Comparison of ENCODE assay signal across 2 cellular contexts in the genomic region with DNA sequence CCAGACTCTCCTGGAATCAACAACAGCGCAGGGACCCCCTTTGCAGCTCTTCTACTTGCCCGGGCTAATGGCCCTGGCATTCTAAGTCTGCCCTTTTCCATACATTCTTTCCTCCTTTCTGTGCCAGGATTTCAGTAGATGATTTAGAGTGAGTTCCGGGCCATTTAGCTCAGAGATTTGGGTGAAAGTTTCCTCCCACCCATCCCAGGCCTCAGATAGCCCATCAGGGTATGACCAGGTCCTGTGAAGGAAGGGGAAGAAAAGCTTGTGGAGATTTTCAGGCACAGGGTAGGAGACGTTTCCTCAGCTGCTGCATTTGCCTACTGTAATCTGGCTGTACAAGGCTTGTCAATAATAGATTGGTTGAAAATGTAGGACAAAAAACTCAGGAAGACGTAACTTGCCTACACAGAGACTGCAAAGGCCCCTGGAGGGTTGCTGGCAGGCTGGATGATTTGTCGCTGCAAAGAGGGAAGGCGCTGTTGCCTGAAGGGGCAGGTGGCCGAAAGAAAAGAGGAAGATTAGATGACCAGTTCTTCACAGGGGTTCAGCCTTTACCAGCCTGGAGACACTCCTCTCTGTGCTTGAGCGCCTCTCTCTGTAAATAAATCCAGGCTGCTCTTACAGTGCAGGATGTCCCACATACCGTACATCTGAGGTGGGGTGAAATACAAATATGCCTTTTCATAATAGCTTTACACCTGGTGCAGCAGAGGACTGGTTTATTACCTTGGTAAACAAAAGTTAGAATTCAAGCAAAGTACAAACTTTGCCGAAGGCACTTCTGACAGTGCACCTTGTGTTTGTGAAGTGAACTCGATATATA.
TF ChIP-seq lines count a peak whose summit lies in the region.

No MANE protein-coding gene starts in this region.

TF ChIP-seq in GM12878, 131 proteins besides CTCF, POLR2A, EP300 and RAD21 (continued from another document):
- TF ChIP-seq CHD4 (IDR thresholded peaks at IDR 0.05) (no peak), SREBF1 (IDR thresholded peaks at IDR 0.05; ENCODE audit: low read length) (no peak), SKIL (IDR thresholded peaks at IDR 0.05; ENCODE audit: low read depth, poor library complexity, severe bottlenecking) (no peak), IRF4 (IDR thresholded peaks at IDR 0.05; ENCODE audit: low read depth, low read length) (no peak)
- TF ChIP-seq, protein P1, sequence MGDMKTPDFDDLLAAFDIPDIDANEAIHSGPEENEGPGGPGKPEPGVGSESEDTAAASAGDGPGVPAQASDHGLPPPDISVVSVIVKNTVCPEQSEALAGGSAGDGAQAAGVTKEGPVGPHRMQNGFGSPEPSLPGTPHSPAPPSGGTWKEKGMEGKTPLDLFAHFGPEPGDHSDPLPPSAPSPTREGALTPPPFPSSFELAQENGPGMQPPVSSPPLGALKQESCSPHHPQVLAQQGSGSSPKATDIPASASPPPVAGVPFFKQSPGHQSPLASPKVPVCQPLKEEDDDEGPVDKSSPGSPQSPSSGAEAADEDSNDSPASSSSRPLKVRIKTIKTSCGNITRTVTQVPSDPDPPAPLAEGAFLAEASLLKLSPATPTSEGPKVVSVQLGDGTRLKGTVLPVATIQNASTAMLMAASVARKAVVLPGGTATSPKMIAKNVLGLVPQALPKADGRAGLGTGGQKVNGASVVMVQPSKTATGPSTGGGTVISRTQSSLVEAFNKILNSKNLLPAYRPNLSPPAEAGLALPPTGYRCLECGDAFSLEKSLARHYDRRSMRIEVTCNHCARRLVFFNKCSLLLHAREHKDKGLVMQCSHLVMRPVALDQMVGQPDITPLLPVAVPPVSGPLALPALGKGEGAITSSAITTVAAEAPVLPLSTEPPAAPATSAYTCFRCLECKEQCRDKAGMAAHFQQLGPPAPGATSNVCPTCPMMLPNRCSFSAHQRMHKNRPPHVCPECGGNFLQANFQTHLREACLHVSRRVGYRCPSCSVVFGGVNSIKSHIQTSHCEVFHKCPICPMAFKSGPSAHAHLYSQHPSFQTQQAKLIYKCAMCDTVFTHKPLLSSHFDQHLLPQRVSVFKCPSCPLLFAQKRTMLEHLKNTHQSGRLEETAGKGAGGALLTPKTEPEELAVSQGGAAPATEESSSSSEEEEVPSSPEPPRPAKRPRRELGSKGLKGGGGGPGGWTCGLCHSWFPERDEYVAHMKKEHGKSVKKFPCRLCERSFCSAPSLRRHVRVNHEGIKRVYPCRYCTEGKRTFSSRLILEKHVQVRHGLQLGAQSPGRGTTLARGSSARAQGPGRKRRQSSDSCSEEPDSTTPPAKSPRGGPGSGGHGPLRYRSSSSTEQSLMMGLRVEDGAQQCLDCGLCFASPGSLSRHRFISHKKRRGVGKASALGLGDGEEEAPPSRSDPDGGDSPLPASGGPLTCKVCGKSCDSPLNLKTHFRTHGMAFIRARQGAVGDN (IDR thresholded peaks at IDR 0.05): no peak
- TF ChIP-seq, protein P2, sequence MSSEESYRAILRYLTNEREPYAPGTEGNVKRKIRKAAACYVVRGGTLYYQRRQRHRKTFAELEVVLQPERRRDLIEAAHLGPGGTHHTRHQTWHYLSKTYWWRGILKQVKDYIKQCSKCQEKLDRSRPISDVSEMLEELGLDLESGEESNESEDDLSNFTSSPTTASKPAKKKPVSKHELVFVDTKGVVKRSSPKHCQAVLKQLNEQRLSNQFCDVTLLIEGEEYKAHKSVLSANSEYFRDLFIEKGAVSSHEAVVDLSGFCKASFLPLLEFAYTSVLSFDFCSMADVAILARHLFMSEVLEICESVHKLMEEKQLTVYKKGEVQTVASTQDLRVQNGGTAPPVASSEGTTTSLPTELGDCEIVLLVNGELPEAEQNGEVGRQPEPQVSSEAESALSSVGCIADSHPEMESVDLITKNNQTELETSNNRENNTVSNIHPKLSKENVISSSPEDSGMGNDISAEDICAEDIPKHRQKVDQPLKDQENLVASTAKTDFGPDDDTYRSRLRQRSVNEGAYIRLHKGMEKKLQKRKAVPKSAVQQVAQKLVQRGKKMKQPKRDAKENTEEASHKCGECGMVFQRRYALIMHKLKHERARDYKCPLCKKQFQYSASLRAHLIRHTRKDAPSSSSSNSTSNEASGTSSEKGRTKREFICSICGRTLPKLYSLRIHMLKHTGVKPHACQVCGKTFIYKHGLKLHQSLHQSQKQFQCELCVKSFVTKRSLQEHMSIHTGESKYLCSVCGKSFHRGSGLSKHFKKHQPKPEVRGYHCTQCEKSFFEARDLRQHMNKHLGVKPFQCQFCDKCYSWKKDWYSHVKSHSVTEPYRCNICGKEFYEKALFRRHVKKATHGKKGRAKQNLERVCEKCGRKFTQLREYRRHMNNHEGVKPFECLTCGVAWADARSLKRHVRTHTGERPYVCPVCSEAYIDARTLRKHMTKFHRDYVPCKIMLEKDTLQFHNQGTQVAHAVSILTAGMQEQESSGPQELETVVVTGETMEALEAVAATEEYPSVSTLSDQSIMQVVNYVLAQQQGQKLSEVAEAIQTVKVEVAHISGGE (CRISPR knock-in tag; IDR thresholded peaks at IDR 0.05): no peak

TF ChIP-seq in HepG2, 621 proteins besides CTCF, POLR2A, EP300 and RAD21 (continued from another document and continues in another):
- TF ChIP-seq MED1 (CRISPR knock-in tag; IDR thresholded peaks at IDR 0.05) (0 out of 2 replicates have a peak, but pooled peaks have one; percentile 21), PITX1 (CRISPR knock-in tag; IDR thresholded peaks at IDR 0.05) (peak; percentile 38; the same call in 1 of the 2 replicates), NR2F2 (IDR thresholded peaks at IDR 0.05; ENCODE audit: borderline replicate concordance, low read depth) (peak; percentile 22; the same call in 1 of the 2 replicates), ZNF263 (CRISPR knock-in tag; IDR thresholded peaks at IDR 0.05) (no peak), CENPT (CRISPR knock-in tag; IDR thresholded peaks at IDR 0.05; ENCODE audit: low read depth) (no peak), HDAC2 (CRISPR knock-in tag; IDR thresholded peaks at IDR 0.05) (peak; percentile 71), ZNF343 (CRISPR knock-in tag; IDR thresholded peaks at IDR 0.05) (peak; percentile 52; the same call in 1 of the 2 replicates), SOX5 (CRISPR knock-in tag; IDR thresholded peaks at IDR 0.05; ENCODE audit: borderline replicate concordance) (peak; percentile 63; the same call in 1 of the 2 replicates), HMG20A (CRISPR knock-in tag; IDR thresholded peaks at IDR 0.05; ENCODE audit: borderline replicate concordance) (peak; percentile 54; the same call in 1 of the 2 replicates), SOX6 (IDR thresholded peaks at IDR 0.05) (no peak), SOX6 (CRISPR knock-in tag; IDR thresholded peaks at IDR 0.05) (peak; percentile 85), GATAD2A (CRISPR knock-in tag; IDR thresholded peaks at IDR 0.05) (peak; percentile 80), FOXJ3 (CRISPR knock-in tag; IDR thresholded peaks at IDR 0.05; ENCODE audit: borderline replicate concordance) (peak; percentile 71; the same call in 1 of the 2 replicates), HOXA3 (CRISPR knock-in tag; IDR thresholded peaks at IDR 0.05) (peak; percentile 47; the same call in 1 of the 2 replicates), HNF4A (CRISPR knock-in tag; IDR thresholded peaks at IDR 0.05) (0 out of 2 replicates have a peak, but pooled peaks have one; percentile 37), CEBPG (CRISPR knock-in tag; IDR thresholded peaks at IDR 0.05) (peak; percentile 30; the same call in 1 of the 2 replicates), SALL1 (CRISPR knock-in tag; IDR thresholded peaks at IDR 0.05) (peak; percentile 82), ZEB1 (IDR thresholded peaks at IDR 0.05; ENCODE audit: insufficient replicate concordance, low read depth) (peak; percentile 91), SSRP1 (CRISPR knock-in tag; IDR thresholded peaks at IDR 0.05) (no peak), PHF21A (CRISPR knock-in tag; IDR thresholded peaks at IDR 0.05) (peak; percentile 75), ZNF264 (CRISPR knock-in tag; IDR thresholded peaks at IDR 0.05) (0 out of 2 replicates have a peak, but pooled peaks have one; percentile 13), ZNF292 (CRISPR knock-in tag; IDR thresholded peaks at IDR 0.05; ENCODE audit: borderline replicate concordance, low read depth) (peak; percentile 67; the same call in 1 of the 2 replicates), PRDM10 (CRISPR knock-in tag; IDR thresholded peaks at IDR 0.05; ENCODE audit: low read depth) (0 out of 2 replicates have a peak, but pooled peaks have one; percentile 50), NCOA2 (CRISPR knock-in tag; IDR thresholded peaks at IDR 0.05) (peak; percentile 58; the same call in 1 of the 2 replicates), TCF7 (IDR thresholded peaks at IDR 0.05; ENCODE audit: low read depth) (peak; percentile 40; the same call in 1 of the 2 replicates), IKZF5 (CRISPR knock-in tag; IDR thresholded peaks at IDR 0.05) (peak; percentile 41; the same call in 1 of the 2 replicates), ZNF350 (CRISPR knock-in tag; IDR thresholded peaks at IDR 0.05; ENCODE audit: borderline replicate concordance, low read depth) (no peak; the same call in 1 of the 2 replicates), SMAD3 (CRISPR knock-in tag; IDR thresholded peaks at IDR 0.05) (peak; percentile 16; the same call in 1 of the 2 replicates), ZFX (CRISPR knock-in tag; IDR thresholded peaks at IDR 0.05; ENCODE audit: low read depth) (0 out of 2 replicates have a peak, but pooled peaks have one; percentile 16), PPARG (CRISPR knock-in tag; conservative IDR thresholded peaks at IDR 0.05) (no peak), IRF2 (CRISPR knock-in tag; IDR thresholded peaks at IDR 0.05) (peak; percentile 27; the same call in 1 of the 2 replicates), KMT2B (CRISPR knock-in tag; IDR thresholded peaks at IDR 0.05) (0 out of 2 replicates have a peak, but pooled peaks have one; percentile 53), GFI1 (CRISPR knock-in tag; IDR thresholded peaks at IDR 0.05; ENCODE audit: borderline replicate concordance) (peak; percentile 96), ARID5B (CRISPR knock-in tag; IDR thresholded peaks at IDR 0.05) (peak; percentile 71)
- TF ChIP-seq, protein P3, sequence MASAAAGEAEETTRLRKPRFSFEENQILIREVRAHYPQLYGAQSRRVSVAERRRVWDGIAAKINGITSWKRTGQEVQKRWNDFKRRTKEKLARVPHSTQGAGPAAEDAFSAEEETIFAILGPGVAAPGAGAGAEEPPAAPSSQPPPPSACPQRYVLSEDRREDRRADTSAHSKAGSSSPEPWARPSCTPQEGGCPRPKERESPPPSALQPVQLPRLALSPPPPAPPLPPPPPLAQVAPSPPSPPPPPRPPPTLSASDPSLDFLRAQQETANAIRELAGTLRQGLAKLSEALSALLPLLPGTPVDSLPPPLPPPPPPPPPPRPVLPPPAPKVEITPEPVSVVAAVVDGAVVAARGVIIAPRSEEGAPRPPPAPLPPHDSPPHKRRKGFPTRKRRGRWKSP (CRISPR knock-in tag; IDR thresholded peaks at IDR 0.05): no peak
- TF ChIP-seq, protein P4, sequence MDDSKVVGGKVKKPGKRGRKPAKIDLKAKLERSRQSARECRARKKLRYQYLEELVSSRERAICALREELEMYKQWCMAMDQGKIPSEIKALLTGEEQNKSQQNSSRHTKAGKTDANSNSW (CRISPR knock-in tag; IDR thresholded peaks at IDR 0.05; ENCODE audit: borderline replicate concordance): no peak
